ENCODE assay signal across 8 cellular contexts in genomic region chr12:31732926-31733548, GRCh38. TPM values are rescaled to one million over a fixed set of nuclear protein-coding genes. Genes with fewer than 3 reads are reported as not detected.
DNase-seq lines count a peak whose midpoint lies in the region; ATAC-seq and TF ChIP-seq lines count a peak whose summit lies in the region.

No MANE protein-coding gene starts in this region.

- no peak for ATAC-seq in CD4-positive, CD25-positive, alpha-beta regulatory T cell (ENCODE audit: low read depth in 2 of 2)
- peak; percentile 20 to 44 for ATAC-seq in activated T-cell treated with anti-CD3 and anti-CD28 coated beads, Interleukin-2, amount 50 U/mL, for 72 hours (replicated peaks in 1 of 2)
- ATAC-seq in foreskin keratinocyte, result peak; percentile 55
- ATAC-seq in stimulated activated memory B cell treated with anti-CD40 and anti-IgM and Interleukin-4, amounts not matched to agents 10 μg/mL and 1 μg/mL and 100 μg/mL, for 72 hours, result no peak
- no peak for ATAC-seq in HG02642 (IDR thresholded peaks at IDR 0.05; ENCODE audit: poor library complexity, unreplicated experiment)
- ATAC-seq in GM21381 (IDR thresholded peaks at IDR 0.05; ENCODE audit: unreplicated experiment), result no peak

- no peaks in the 10 kb centered on the region for H3K27me3 Mint-ChIP-seq in CD4-positive, CD25-positive, alpha-beta regulatory T cell
- no peaks in the 10 kb centered on the region for H3K27me3 Mint-ChIP-seq in activated T-cell treated with anti-CD3 and anti-CD28 coated beads, Interleukin-2, amount 50 U/mL, for 72 hours (ENCODE audit: low read depth)
- no peaks in the 10 kb centered on the region for H3K27me3 Mint-ChIP-seq in stimulated activated memory B cell treated with anti-CD40 and anti-IgM and Interleukin-4, amounts not matched to agents 10 μg/mL and 1 μg/mL and 100 μg/mL, for 72 hours

- peaks cover 29 to 74% (median 51%) of the 10 kb centered on the region in 4 donors for H3K4me1 Mint-ChIP-seq in CD4-positive, CD25-positive, alpha-beta regulatory T cell
- peaks cover 70% of the 10 kb centered on the region for H3K4me1 Mint-ChIP-seq in activated T-cell treated with anti-CD3 and anti-CD28 coated beads, Interleukin-2, amount 50 U/mL, for 72 hours (ENCODE audit: low read depth)
- peaks cover 42% of the 10 kb centered on the region for H3K4me1 Mint-ChIP-seq in stimulated activated memory B cell treated with anti-CD40 and anti-IgM and Interleukin-4, amounts not matched to agents 10 μg/mL and 1 μg/mL and 100 μg/mL, for 72 hours

- H3K4me3 ChIP-seq in CD4-positive, CD25-positive, alpha-beta regulatory T cell (ENCODE audit: low read depth, low read length), result peak overlapping the region; percentile 3
- peak overlapping the region; percentile 4; the same call in 1 of the 2 replicates for H3K4me3 ChIP-seq in HUES64 (ENCODE audit: low read length)

- H3K27me3 ChIP-seq in CD4-positive, CD25-positive, alpha-beta regulatory T cell (ENCODE audit: control insufficient read depth, insufficient read depth, low read length), result no peaks in the 10 kb centered on the region
- no peaks in the 10 kb centered on the region for H3K27me3 ChIP-seq in HUES64 (ENCODE audit: insufficient read depth, low read length)
- no peaks in the 10 kb centered on the region for H3K27me3 ChIP-seq in foreskin keratinocyte

- no peaks in the 10 kb centered on the region for H3K36me3 ChIP-seq in CD4-positive, CD25-positive, alpha-beta regulatory T cell (ENCODE audit: control insufficient read depth, insufficient read depth, low read length)
- H3K36me3 ChIP-seq in HUES64 (ENCODE audit: insufficient read depth, low read length), result no peaks in the 10 kb centered on the region

- H3K9ac ChIP-seq in HUES64 (ENCODE audit: low read depth, low read length), result peak overlapping the region; percentile 33

- 22% methylated on average over 5 of the region's 5 CpGs for WGBS in HUES64

- no peak for DNase-seq in CD4-positive, CD25-positive, alpha-beta regulatory T cell
- DNase-seq in activated T-cell treated with anti-CD3 and anti-CD28 coated beads, Interleukin-2, amount 50 U/mL, for 72 hours, result peak; percentile 69 to 81
- DNase-seq in foreskin keratinocyte (peak; percentile 97 to 99), germinal center (ENCODE audit: low spot score) (no peak)

- peak overlapping the region; percentile 66 to 87 (median 77) for H3K4me3 Mint-ChIP-seq in CD4-positive, CD25-positive, alpha-beta regulatory T cell
- H3K4me3 Mint-ChIP-seq in activated T-cell treated with anti-CD3 and anti-CD28 coated beads, Interleukin-2, amount 50 U/mL, for 72 hours, result peak overlapping the region; percentile 17 to 77
- peak overlapping the region; percentile 63 for H3K4me3 Mint-ChIP-seq in stimulated activated memory B cell treated with anti-CD40 and anti-IgM and Interleukin-4, amounts not matched to agents 10 μg/mL and 1 μg/mL and 100 μg/mL, for 72 hours

- peak overlapping the region; percentile 2 to 88 (median 36) for H3K27ac Mint-ChIP-seq in CD4-positive, CD25-positive, alpha-beta regulatory T cell
- H3K27ac Mint-ChIP-seq in activated T-cell treated with anti-CD3 and anti-CD28 coated beads, Interleukin-2, amount 50 U/mL, for 72 hours, result peak overlapping the region; percentile 51
- peak overlapping the region; percentile 52 for H3K27ac Mint-ChIP-seq in stimulated activated memory B cell treated with anti-CD40 and anti-IgM and Interleukin-4, amounts not matched to agents 10 μg/mL and 1 μg/mL and 100 μg/mL, for 72 hours

- peaks cover 0 to 6% (median 2%) of the 10 kb centered on the region in 7 donors for H3K9me3 Mint-ChIP-seq in CD4-positive, CD25-positive, alpha-beta regulatory T cell
- peaks cover 3 to 4% of the 10 kb centered on the region in 2 donors for H3K9me3 Mint-ChIP-seq in activated T-cell treated with anti-CD3 and anti-CD28 coated beads, Interleukin-2, amount 50 U/mL, for 72 hours
- H3K9me3 Mint-ChIP-seq in stimulated activated memory B cell treated with anti-CD40 and anti-IgM and Interleukin-4, amounts not matched to agents 10 μg/mL and 1 μg/mL and 100 μg/mL, for 72 hours, result peaks cover 8% of the 10 kb centered on the region

- no peak for TF ChIP-seq CTCF in foreskin keratinocyte (conservative IDR thresholded peaks at IDR 0.05)

- H3K9me3 ChIP-seq in CD4-positive, CD25-positive, alpha-beta regulatory T cell (ENCODE audit: control insufficient read depth in 2 of 2, low read length in 2 of 2), result no peaks in the 10 kb centered on the region
- H3K9me3 ChIP-seq in HUES64 (ENCODE audit: insufficient read depth, low read depth, low read length), result no peaks in the 10 kb centered on the region

- H3K4me1 ChIP-seq in CD4-positive, CD25-positive, alpha-beta regulatory T cell (ENCODE audit: control insufficient read depth, insufficient read depth, low read length, poor library complexity, severe bottlenecking), result peaks cover 27% of the 10 kb centered on the region
- H3K4me1 ChIP-seq in HUES64 (ENCODE audit: insufficient read depth, low read length), result peaks cover 16% of the 10 kb centered on the region
- peaks cover 15% of the 10 kb centered on the region for H3K4me1 ChIP-seq in foreskin keratinocyte

- no peak overlapping the region for H3K27ac ChIP-seq in CD4-positive, CD25-positive, alpha-beta regulatory T cell (ENCODE audit: insufficient read depth, low read length, poor library complexity, severe bottlenecking)
- H3K27ac ChIP-seq in HUES64 (ENCODE audit: low read depth, low read length), result peak overlapping the region; percentile 92
- H3K27ac ChIP-seq in foreskin keratinocyte, result peak overlapping the region; percentile 97

- H3K36me3 Mint-ChIP-seq in CD4-positive, CD25-positive, alpha-beta regulatory T cell, result peaks cover 4% of the 10 kb centered on the region
- H3K36me3 Mint-ChIP-seq in activated T-cell treated with anti-CD3 and anti-CD28 coated beads, Interleukin-2, amount 50 U/mL, for 72 hours (ENCODE audit: insufficient read depth in 2 of 2), result peaks cover 11% of the 10 kb centered on the region in 2 donors
- peaks cover 19% of the 10 kb centered on the region for H3K36me3 Mint-ChIP-seq in stimulated activated memory B cell treated with anti-CD40 and anti-IgM and Interleukin-4, amounts not matched to agents 10 μg/mL and 1 μg/mL and 100 μg/mL, for 72 hours

RNA-seq across cellular contexts. Expression of gene AMN1, which starts 4.2 kb away (rescaled TPM):
- total RNA-seq in CD4-positive, CD25-positive, alpha-beta regulatory T cell, result 11.6 TPM
- 10 to 100 TPM; 11.2 to 15.3 (median 14.6) TPM for polyA plus RNA-seq in CD4-positive, CD25-positive, alpha-beta regulatory T cell
- 9.6 TPM for polyA plus RNA-seq in HUES64 (2013, experiment 1 of 2)
- 11.0 TPM for polyA plus RNA-seq in HUES64 (2013, experiment 2 of 2)
- total RNA-seq in activated T-cell treated with anti-CD3 and anti-CD28 coated beads, Interleukin-2, amount 50 U/mL, for 72 hours, result 1 to 10 TPM; 4.2 to 4.5 TPM
- total RNA-seq in foreskin keratinocyte, result 5.6 and 5.9 TPM in 2 replicates
- polyA plus RNA-seq in foreskin keratinocyte, result 4.8 and 5.8 TPM in 2 replicates

Comparison
In these comparisons a context has a peak if more than half of its experiments do, and no peak if none do; other contexts are left out.
1. ATAC-seq: peak in activated T-cell treated with anti-CD3 and anti-CD28 coated beads, Interleukin-2, amount 50 U/mL, for 72 hours (2 of 2) and foreskin keratinocyte (single experiment); none in CD4-positive, CD25-positive, alpha-beta regulatory T cell (0 of 2), stimulated activated memory B cell treated with anti-CD40 and anti-IgM and Interleukin-4, amounts not matched to agents 10 μg/mL and 1 μg/mL and 100 μg/mL, for 72 hours (single experiment), HG02642 (single experiment) and GM21381 (single experiment).
2. DNase-seq: peak in activated T-cell treated with anti-CD3 and anti-CD28 coated beads, Interleukin-2, amount 50 U/mL, for 72 hours (2 of 2) and foreskin keratinocyte (2 of 2); none in CD4-positive, CD25-positive, alpha-beta regulatory T cell (0 of 3) and germinal center (single experiment).
3. Peak in every context shown above with its lines, with median percentiles within 50 percentile points of each other: H3K27ac Mint-ChIP-seq and H3K4me3 Mint-ChIP-seq.